Comparison of ENCODE assay signal across 19 cellular contexts in the genomic region with DNA sequence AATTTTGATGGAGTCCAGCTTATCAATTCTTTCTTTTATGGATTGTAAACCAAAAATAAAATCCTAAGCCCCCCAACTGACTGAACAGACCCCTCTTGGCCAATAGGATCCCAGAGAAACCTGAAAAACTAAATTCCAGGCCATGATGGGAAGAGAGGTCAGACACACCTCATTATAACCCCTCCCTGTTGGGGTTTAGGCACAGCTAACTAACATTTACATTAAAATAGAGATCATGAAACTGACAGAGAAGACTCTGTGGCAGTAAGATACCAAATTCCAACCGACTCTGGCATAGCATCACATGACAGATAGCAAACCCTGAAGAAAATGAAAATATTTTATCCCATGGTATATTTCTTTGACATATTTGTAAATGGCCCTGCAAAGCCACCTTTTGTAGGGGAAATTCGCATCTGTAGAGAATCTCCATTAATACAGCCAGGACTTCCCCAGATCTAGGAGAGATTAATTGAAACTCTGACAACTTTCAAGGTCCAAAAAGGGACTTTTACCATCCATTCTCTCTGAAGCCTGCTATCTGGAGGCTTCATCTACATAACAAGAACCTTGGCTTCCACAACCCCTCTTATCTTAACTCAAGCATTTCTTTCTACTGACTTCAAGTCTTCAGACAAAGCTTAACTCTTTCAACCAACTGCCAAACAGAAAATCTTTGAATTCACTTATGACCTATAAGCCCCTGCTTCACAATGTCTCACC. TPM values are rescaled to one million over a fixed set of nuclear protein-coding genes. Genes with fewer than 3 reads are reported as not detected.
A peak's percentile ranks its signal among the peaks of the same experiment; 100 is the strongest.
DNase-seq lines count a peak whose midpoint lies in the region; ATAC-seq, FAIRE-seq and TF ChIP-seq lines count a peak whose summit lies in the region.
"Had no signal": no experiment of that assay in that cellular context is flagged by ENCODE, and none has a peak within 500 bp of the region (broad histone marks: within the 10 kb centered on the region; RNA-seq: fewer than 3 reads in every experiment).

No MANE protein-coding gene starts in this region.

- no peak overlapping the region for H2BK120ac ChIP-seq in mesendoderm (ENCODE audit: low read depth, low read length)

- TF ChIP-seq RAD21 in K562 (CRISPR knock-in tag; conservative IDR thresholded peaks at IDR 0.05 in 1 of 2, IDR thresholded peaks at IDR 0.05 in 1 of 2) = no peak

- H3K27me3 Mint-ChIP-seq in GM23338 (ENCODE audit: insufficient read depth, low read depth, poor library complexity) = peaks cover 4% of the 10 kb centered on the region
- H3K27me3 Mint-ChIP-seq in T-cell = peaks cover 12 to 13% of the 10 kb centered on the region in 2 donors

- no peak overlapping the region for H2AFZ ChIP-seq in GM23338
- no peak overlapping the region for H2AFZ ChIP-seq in K562 (ENCODE audit: low read depth, low read length)

- intact Hi-C loops in K562 (cut with micrococcal nuclease) = no loop called here

- peaks cover 16% of the 10 kb centered on the region; the same call in 2 of the 3 replicates for H3K9me3 Mint-ChIP-seq in GM23338
- peaks cover 0 to 4% (median 0%) of the 10 kb centered on the region in 3 donors for H3K9me3 Mint-ChIP-seq in T-cell

- no peak overlapping the region for H4K8ac ChIP-seq in mesendoderm (ENCODE audit: low read depth, low read length)

- no peak overlapping the region for H3K56ac ChIP-seq in mesendoderm (ENCODE audit: low read length)

- H3K27ac Mint-ChIP-seq in GM23338 (peak overlapping the region; percentile 70), T-cell (no peak overlapping the region)
- H3K27ac Mint-ChIP-seq: B cell; CD4-positive, CD25-positive, alpha-beta regulatory T cell had no signal

- DNase-seq in GM23338 (ENCODE audit: low spot score) = peak; percentile 52
- peak; percentile 29 for DNase-seq in NCI-H226
- DNase-seq in K562 (ENCODE audit: extremely low read depth in 1 of 4, low spot score in 3 of 4) = no peak
- peak; percentile 40 for DNase-seq in mesendoderm
- no peak for DNase-seq in T-cell
- DNase-seq in AG20443 (ENCODE audit: low spot score) = no peak
- DNase-seq: 8988T; CD4-positive, CD25-positive, alpha-beta regulatory T cell; COR-L47; DMS 273 treated with DMSO at 0.1 percent for 48 hours; DND-41; NCI-H1417 treated with DMSO at 0.1 percent for 48 hours; NCI-H1930; NCI-H510A treated with DMSO at 0.1 percent for 48 hours had no signal

- peak overlapping the region; percentile 5; the same call in 2 of the 3 replicates for H3K4me3 Mint-ChIP-seq in GM23338
- H3K4me3 Mint-ChIP-seq in T-cell = no peak overlapping the region
- H3K4me3 Mint-ChIP-seq: B cell; CD4-positive, CD25-positive, alpha-beta regulatory T cell had no signal

- peaks cover 31% of the 10 kb centered on the region for H3K4me1 Mint-ChIP-seq in GM23338
- no peaks in the 10 kb centered on the region for H3K4me1 Mint-ChIP-seq in T-cell
- H3K4me1 Mint-ChIP-seq: B cell had no signal

- CTCF ChIA-PET in K562 (lab: Yijun Ruan, JAX; ENCODE audit: low intra/inter-chr PET ratio) (no interaction called here), T-cell (lab: Charles Lee) (no interaction called here)

- in situ Hi-C loops in K562 (cut with MboI) = no loop called here

- H3K4me1 ChIP-seq in GM23338 (ENCODE audit: insufficient read depth) (peaks cover 9% of the 10 kb centered on the region), K562 (replicated peaks in 1 of 2; ENCODE audit: control insufficient read depth in 2 of 2, insufficient read depth in 2 of 2, low read length in 2 of 2) (no peaks in the 10 kb centered on the region), mesendoderm (ENCODE audit: control insufficient read depth, low read depth, low read length) (no peaks in the 10 kb centered on the region)

- H4K5ac ChIP-seq in mesendoderm (ENCODE audit: low read length) = no peak overlapping the region

- peak; percentile 88 for ATAC-seq in GM23338
- no peak for ATAC-seq in K562
- ATAC-seq in T-cell (replicated peaks in 1 of 4) = no peak
- ATAC-seq in GM21619 (IDR thresholded peaks at IDR 0.05; ENCODE audit: unreplicated experiment) = no peak
- no peak for ATAC-seq in GM21825 (IDR thresholded peaks at IDR 0.05; ENCODE audit: unreplicated experiment)
- ATAC-seq: Panc1 had no signal

- POLR2A ChIA-PET in K562 (lab: Yijun Ruan, JAX) (no interaction called here), T-cell (lab: Charles Lee) (no interaction called here)

- H3K9me3 ChIP-seq in K562 (replicated peaks; ENCODE audit: control insufficient read depth, insufficient read depth, low read depth, low read length) = no peaks in the 10 kb centered on the region
- H3K9me3 ChIP-seq: SJSA1 had no signal

- H3K27ac ChIP-seq in GM23338 (ENCODE audit: low read depth) (peak overlapping the region; percentile 43; the same call in 1 of the 2 replicates), K562 (ENCODE audit: extremely low read depth, low read depth, low read length) (no peak overlapping the region), mesendoderm (ENCODE audit: low read depth, low read length) (no peak overlapping the region)
- H3K27ac ChIP-seq: SJSA1 had no signal

- H3K36me3 ChIP-seq in GM23338 (ENCODE audit: insufficient read depth) = no peaks in the 10 kb centered on the region; the same call in 1 of the 2 replicates
- no peaks in the 10 kb centered on the region for H3K36me3 ChIP-seq in K562 (ENCODE audit: control insufficient read depth, insufficient read depth, low read length)
- no peaks in the 10 kb centered on the region for H3K36me3 ChIP-seq in mesendoderm (ENCODE audit: control insufficient read depth, insufficient read depth, low read length)
- H3K36me3 ChIP-seq: SJSA1 had no signal

- no peak overlapping the region for H3K18ac ChIP-seq in mesendoderm (ENCODE audit: low read length)

- no peaks in the 10 kb centered on the region for H3K27me3 ChIP-seq in GM23338 (ENCODE audit: insufficient read depth)
- peaks cover 2 to 13% of the 10 kb centered on the region in 2 experiments; a peak in 2 of 5 replicates for H3K27me3 ChIP-seq in K562 (ENCODE audit: control insufficient read depth in 2 of 2, insufficient read depth in 2 of 2, low read length in 2 of 2)
- H3K27me3 ChIP-seq in mesendoderm (ENCODE audit: insufficient read depth, low read length, poor library complexity) = no peaks in the 10 kb centered on the region
- H3K27me3 ChIP-seq: SJSA1 had no signal

- H3K79me1 ChIP-seq in mesendoderm (ENCODE audit: low read length) = no peaks in the 10 kb centered on the region

- H3K36me3 Mint-ChIP-seq in GM23338 (ENCODE audit: low read depth) (peaks cover 11% of the 10 kb centered on the region), T-cell (no peaks in the 10 kb centered on the region)
- H3K36me3 Mint-ChIP-seq: CD4-positive, CD25-positive, alpha-beta regulatory T cell had no signal

- H3F3A ChIP-seq in GM23338 (replicated peaks; ENCODE audit: low read depth) = no peaks in the 10 kb centered on the region

- TF ChIP-seq EP300 in K562 (IDR thresholded peaks at IDR 0.05; ENCODE audit: low read length) = no peak

- H3K9me1 ChIP-seq in K562 (ENCODE audit: control insufficient read depth, insufficient read depth, low read length) = no peaks in the 10 kb centered on the region

- H4K20me1 ChIP-seq in GM23338 (replicated peaks; ENCODE audit: insufficient read depth) (no peaks in the 10 kb centered on the region), K562 (replicated peaks; ENCODE audit: control insufficient read depth, insufficient read depth, low read length) (no peaks in the 10 kb centered on the region)

- no peak overlapping the region for H3K9ac ChIP-seq in K562 (ENCODE audit: insufficient read depth in 1 of 2, low read depth in 2 of 2, low read length in 2 of 2)
- H3K9ac ChIP-seq in mesendoderm (ENCODE audit: low read length) = no peak overlapping the region

- BruUV-seq in K562 (replicated peaks; lab: Mats Ljungman, UMichigan) = no TSS peak

- TF ChIP-seq CTCF in GM23338 (conservative IDR thresholded peaks at IDR 0.05; ENCODE audit: low read depth in 2 of 2) = no peak
- no peak for TF ChIP-seq CTCF in K562 (IDR thresholded peaks at IDR 0.05 in 2 of 3, conservative IDR thresholded peaks at IDR 0.05 in 1 of 3; ENCODE audit: insufficient read depth in 2 of 3, low read depth in 1 of 3, low read length in 3 of 3)

- no peak for FAIRE-seq in K562 (lab: Jason Lieb, UNC)

- H2AK5ac ChIP-seq in mesendoderm (ENCODE audit: low read length) = no peak overlapping the region

- H2BK15ac ChIP-seq in mesendoderm (replicated peaks; ENCODE audit: low read depth) = no peak overlapping the region

- H3K79me2 ChIP-seq in GM23338 (replicated peaks; ENCODE audit: insufficient read depth) (no peaks in the 10 kb centered on the region), K562 (ENCODE audit: control insufficient read depth, insufficient read depth, low read length) (no peaks in the 10 kb centered on the region), mesendoderm (ENCODE audit: control insufficient read depth, insufficient read depth, low read length) (no peaks in the 10 kb centered on the region)

- TF ChIP-seq POLR2A in K562 (conservative IDR thresholded peaks at IDR 0.05) = no peak

- no peak overlapping the region for H3K4ac ChIP-seq in mesendoderm (ENCODE audit: low read depth, low read length)

- no peak overlapping the region for H2BK5ac ChIP-seq in mesendoderm (ENCODE audit: low read length)

- H3K4me2 ChIP-seq in GM23338 (no peak overlapping the region; the same call in 1 of the 2 replicates), K562 (ENCODE audit: insufficient read depth, low read length) (no peak overlapping the region), mesendoderm (ENCODE audit: low read length) (no peak overlapping the region)

- H3K23ac ChIP-seq in mesendoderm (ENCODE audit: low read length) = no peak overlapping the region

- H3K4me3 ChIP-seq in GM23338 = no peak overlapping the region
- no peak overlapping the region for H3K4me3 ChIP-seq in K562
- H3K4me3 ChIP-seq in mesendoderm (ENCODE audit: low read length) = no peak overlapping the region
- H3K4me3 ChIP-seq: SJSA1 had no signal

- peaks cover 14% of the 10 kb centered on the region for H3K9me2 ChIP-seq in GM23338 (ENCODE audit: insufficient read depth)

- 0% methylated on average over 2 of the region's 2 CpGs for WGBS in K562 (ENCODE audit: insufficient coverage, low coverage, missing lambda C conversion rate)
- no CpG with 5 or more reads among the region's 2 CpGs for WGBS in mesendoderm (ENCODE audit: extremely low coverage, insufficient coverage, low lambda C conversion rate)

RNA-seq across cellular contexts. Expression of gene GAS6, which starts 27.0 kb away (rescaled TPM):
- 18.0 and 21.2 TPM in 2 replicates for total RNA-seq in GM23338 (2014; rRNA removed; shearing (Covaris generic))
- polyA plus RNA-seq in GM23338 (2016; fragmentation: Nextera tagmentation; extraction: Ambion mirVana) (7.9 and 8.8 TPM in 2 replicates), K562 (2011; rRNA removed) (4.9 and 8.8 TPM in 2 replicates), K562 (2014; fragmentation: Illumina TruSeq; extraction: Trizol) (4.4 and 6.1 TPM in 2 replicates), K562 (2014; fragmentation: Nextera tagmentation; extraction: Ambion mirVana) (under 1 TPM in 1 of 2 experiments, not detected in 1; 0.14 TPM), K562 (2014; rRNA removed) (9.7 and 10.9 TPM in 2 replicates)
- total RNA-seq in K562 (2011; cell fraction: chromatin; rRNA removed; ENCODE audit: low replicate concordance) = 18.0 and 37.2 TPM in 2 replicates
- total RNA-seq in K562 (2011; cell fraction: nucleolus; rRNA removed) = 25.2 and 27.5 TPM in 2 replicates
- 19.7 and 20.2 TPM in 2 replicates for total RNA-seq in K562 (2011; cell fraction: nucleoplasm; rRNA removed)
- total RNA-seq in K562 (2014; rRNA removed) (8.4 and 8.8 TPM in 2 replicates), K562 (2014; rRNA removed; fragmentation: Illumina TruSeq; extraction: Trizol) (0.99 and 1.7 TPM in 2 replicates), K562 (2015; rRNA removed; fragmentation: Illumina TruSeq; extraction: Trizol) (4.2 and 4.6 TPM in 2 replicates), K562 (2021) (9.6 and 9.7 TPM in 2 replicates), T-cell (10 to 100 TPM in 1 of 5 donors, 1 to 10 TPM in 4; 1.1 to 10.2 (median 4.7) TPM)
- 9.4 and 10.6 TPM in 2 replicates for polyA plus RNA-seq in K562 (2011; cell fraction: cytosol; rRNA removed)
- 24.5 and 26.4 TPM in 2 replicates for polyA plus RNA-seq in K562 (2011; cell fraction: nucleus; rRNA removed)
- 10.4 and 26.9 TPM in 2 replicates for polyA plus RNA-seq in K562 (2012)
- polyA minus RNA-seq in K562 (2011; rRNA and poly(A)+ RNA removed) = 2.0 and 2.2 TPM in 2 replicates
- polyA minus RNA-seq in K562 (2011; cell fraction: cytosol; rRNA and poly(A)+ RNA removed) = 2.3 and 4.6 TPM in 2 replicates
- 2.8 and 4.3 TPM in 2 replicates for polyA minus RNA-seq in K562 (2011; cell fraction: nucleus; rRNA and poly(A)+ RNA removed)
- polyA plus RNA-seq in mesendoderm (2013, experiment 1 of 2) = 3.6 TPM
- 3.8 TPM for polyA plus RNA-seq in mesendoderm (2013, experiment 2 of 2)

Comparison
In these comparisons a context has a peak if more than half of its experiments do, and no peak if none do; other contexts are left out.
1. DNase-seq: peak in GM23338 (single experiment), NCI-H226 (single experiment) and mesendoderm (single experiment); none in K562 (0 of 4), T-cell (0 of 34) and AG20443 (single experiment).